In the genomic region with DNA sequence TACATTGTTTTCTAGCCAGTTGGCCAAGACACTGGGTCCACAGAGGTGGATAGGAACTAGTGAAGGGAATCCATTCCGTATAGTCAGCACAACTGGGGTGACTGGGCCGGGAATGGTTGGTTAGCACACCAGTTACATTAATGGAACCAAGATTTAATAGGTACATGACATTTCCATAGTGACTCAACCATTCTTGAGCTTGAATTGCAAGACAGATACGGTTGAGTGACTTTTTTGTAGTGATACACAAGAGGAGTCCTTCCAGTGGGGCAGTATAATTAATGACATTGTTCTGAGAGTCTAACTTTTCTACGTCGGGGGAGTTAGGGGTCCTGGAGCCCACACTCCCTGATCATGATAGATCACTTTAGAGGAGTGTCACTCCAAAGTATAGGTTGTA, we compare ENCODE assay signal across 27 cellular contexts.
"Had no signal": no experiment of that assay in that cellular context is flagged by ENCODE, and none has a peak within 500 bp of the region (broad histone marks: within the 10 kb centered on the region; RNA-seq: fewer than 3 reads in every experiment).

No MANE protein-coding gene starts in this region.

- H3K36me3 ChIP-seq: WERI-Rb-1 had no signal

- DNase-seq: activated CD4-positive, alpha-beta memory T cell treated with anti-CD3 and anti-CD28 coated beads, Interleukin-2, amount 10 ng/mL, durations not matched to agents 7 days and 5 days; activated CD4-positive, alpha-beta T cell treated with anti-CD3 and anti-CD28 coated beads for 1 hour; activated CD4-positive, alpha-beta T cell treated with anti-CD3 and anti-CD28 coated beads for 48 hours; activated CD4-positive, CD25-positive, alpha-beta regulatory T cell; activated gamma-delta T cell treated with Interleukin-2 at 50 U/mL for 16 hours; activated naive CD4-positive, alpha-beta T cell treated with anti-CD3 and anti-CD28 coated beads for 36 hours; activated T-cell treated with anti-CD3 and anti-CD28 coated beads, Interleukin-2, amount 50 U/mL, for 4 hours; anterior cingulate cortex; caudate nucleus; cerebellar nuclear complex; NCI-H1092 treated with DMSO at 0.1 percent for 48 hours; NCI-H1417; NCI-H146; NCI-H187; NCI-H2029 treated with DMSO at 0.1 percent for 48 hours; NCI-H2107; NCI-H226; NCI-H446 treated with DMSO at 0.1 percent for 48 hours; NCI-H526; NCI-H748 treated with DMSO at 0.1 percent for 48 hours; NK-92 treated with Interleukin-12 subunit alpha and Interleukin-12 subunit beta, amount 100 ng/mL, for 24 hours; PC-9; Right ventricle myocardium superior; T1000; WERI-Rb-1 had no signal

- H3K4me2 ChIP-seq: PC-9 had no signal

- H2AFZ ChIP-seq: PC-9 had no signal

- H3K4me3 ChIP-seq: K562, PC-9 had no signal

- H3K27ac ChIP-seq: PC-9, WERI-Rb-1 had no signal

- ATAC-seq: activated naive CD4-positive, alpha-beta T cell treated with anti-CD3 and anti-CD28 coated beads, Interleukin-2, amount 50 U/mL, for 72 hours; activated T-cell treated with anti-CD3 and anti-CD28 coated beads, Interleukin-2, amount 50 U/mL, for 4 hours; K562 had no signal
